1 cellular context compared by ENCODE assay signal in genomic region chr6:36461646-36462045, GRCh38.
TF ChIP-seq lines count a peak whose summit lies in the region.

No MANE protein-coding gene starts in this region.

TF ChIP-seq in IMR-90, 13 proteins besides CTCF, POLR2A, EP300 and RAD21 (continued from another document):
- TF ChIP-seq, protein P1, sequence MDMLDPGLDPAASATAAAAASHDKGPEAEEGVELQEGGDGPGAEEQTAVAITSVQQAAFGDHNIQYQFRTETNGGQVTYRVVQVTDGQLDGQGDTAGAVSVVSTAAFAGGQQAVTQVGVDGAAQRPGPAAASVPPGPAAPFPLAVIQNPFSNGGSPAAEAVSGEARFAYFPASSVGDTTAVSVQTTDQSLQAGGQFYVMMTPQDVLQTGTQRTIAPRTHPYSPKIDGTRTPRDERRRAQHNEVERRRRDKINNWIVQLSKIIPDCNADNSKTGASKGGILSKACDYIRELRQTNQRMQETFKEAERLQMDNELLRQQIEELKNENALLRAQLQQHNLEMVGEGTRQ (IDR thresholded peaks at IDR 0.05; ENCODE audit: low read depth, low read length) = no peak
- TF ChIP-seq CEBPB (IDR thresholded peaks at IDR 0.05; ENCODE audit: low read depth, low read length) = no peak
- TF ChIP-seq, protein P2, sequence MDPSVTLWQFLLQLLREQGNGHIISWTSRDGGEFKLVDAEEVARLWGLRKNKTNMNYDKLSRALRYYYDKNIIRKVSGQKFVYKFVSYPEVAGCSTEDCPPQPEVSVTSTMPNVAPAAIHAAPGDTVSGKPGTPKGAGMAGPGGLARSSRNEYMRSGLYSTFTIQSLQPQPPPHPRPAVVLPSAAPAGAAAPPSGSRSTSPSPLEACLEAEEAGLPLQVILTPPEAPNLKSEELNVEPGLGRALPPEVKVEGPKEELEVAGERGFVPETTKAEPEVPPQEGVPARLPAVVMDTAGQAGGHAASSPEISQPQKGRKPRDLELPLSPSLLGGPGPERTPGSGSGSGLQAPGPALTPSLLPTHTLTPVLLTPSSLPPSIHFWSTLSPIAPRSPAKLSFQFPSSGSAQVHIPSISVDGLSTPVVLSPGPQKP (IDR thresholded peaks at IDR 0.05; ENCODE audit: borderline replicate concordance, low read depth, low read length) = no peak
- no peak for TF ChIP-seq MAFK (IDR thresholded peaks at IDR 0.05; ENCODE audit: low read depth, low read length)
- no peak for TF ChIP-seq FOS (IDR thresholded peaks at IDR 0.05; ENCODE audit: low read depth, low read length)
- TF ChIP-seq MXI1 (IDR thresholded peaks at IDR 0.05; ENCODE audit: borderline replicate concordance, low read depth, low read length) = no peak
- no peak for TF ChIP-seq BHLHE40 (IDR thresholded peaks at IDR 0.05; ENCODE audit: low read depth, low read length)
- TF ChIP-seq RCOR1 (IDR thresholded peaks at IDR 0.05; ENCODE audit: insufficient replicate concordance, low read length) = no peak
- TF ChIP-seq RFX5 (IDR thresholded peaks at IDR 0.05; ENCODE audit: low read depth, low read length) = no peak
TF ChIP-seq in IMR-90: peak in this region for 0.
